Comparison of ENCODE assay signal across 22 cellular contexts in the genomic region with DNA sequence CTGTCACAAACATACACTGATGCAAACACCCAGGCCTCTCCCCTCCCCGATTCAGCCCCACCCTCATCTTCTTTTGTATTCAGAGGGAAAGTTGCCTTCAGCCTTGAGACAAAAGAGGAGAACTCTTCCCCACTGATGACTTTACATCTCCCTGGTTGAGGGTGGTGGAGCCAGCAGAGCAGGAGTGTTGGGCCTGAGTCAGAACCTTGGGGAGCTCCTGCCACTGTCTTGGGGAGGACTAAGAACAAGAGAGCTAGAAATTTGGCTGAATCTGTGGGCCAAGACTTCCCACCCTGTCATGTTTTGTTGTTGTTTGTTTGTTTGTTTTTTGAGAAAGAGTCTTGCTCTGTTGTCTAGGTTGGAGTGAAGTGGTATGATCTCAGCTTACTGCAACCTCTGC.
"Had no signal": no experiment of that assay in that cellular context is flagged by ENCODE, and none has a peak within 500 bp of the region (broad histone marks: within the 10 kb centered on the region; RNA-seq: fewer than 3 reads in every experiment).

No MANE protein-coding gene starts in this region.

- DNase-seq: immature natural killer cell; kidney; left colon; left lung; lower lobe of right lung; mammary epithelial cell; naive thymus-derived CD8-positive, alpha-beta T cell; occipital lobe; retina; right cardiac atrium; small intestine; spleen; stimulated activated CD4-positive, alpha-beta T cell treated with anti-CD3 and anti-CD28 coated beads, Interleukin-4, amount 100 ng/mL, for 24 hours; stimulated activated naive CD4-positive, alpha-beta T cell; tibial artery; trophoblast cell; upper lobe of right lung had no signal

- H3K36me3 ChIP-seq: left lung, lower lobe of right lung, neural progenitor cell, neutrophil, prostate gland, spleen, suprapubic skin, thoracic aorta, tibial artery, upper lobe of right lung had no signal

- H3K4me3 ChIP-seq: left lung, lower lobe of right lung, neural progenitor cell, prostate gland, spleen, suprapubic skin, thoracic aorta, tibial artery, upper lobe of right lung had no signal

- H3K27me3 ChIP-seq: neural progenitor cell, spleen had no signal
